Comparison of ENCODE assay signal across 9 cellular contexts in genomic region chr4:10104991-10105276, GRCh38. TPM values are rescaled to one million over a fixed set of nuclear protein-coding genes. Genes with fewer than 3 reads are reported as not detected.
DNase-seq lines count a peak whose midpoint lies in the region; ATAC-seq and TF ChIP-seq lines count a peak whose summit lies in the region.
"Had no signal": no experiment of that assay in that cellular context is flagged by ENCODE, and none has a peak within 500 bp of the region (broad histone marks: within the 10 kb centered on the region; RNA-seq: fewer than 3 reads in every experiment).

No MANE protein-coding gene starts in this region.

- H2BK120ac ChIP-seq in H9 (ENCODE audit: low read depth, low read length, poor library complexity, severe bottlenecking), result no peak overlapping the region

- H3K4me3 Mint-ChIP-seq in H9, result no peak overlapping the region
- H3K4me3 Mint-ChIP-seq in activated CD8-positive, alpha-beta T cell treated with anti-CD3 and anti-CD28 coated beads, Interleukin-2, amount 10 ng/mL, durations not matched to agents 7 days and 5 days, result peak overlapping the region; percentile 15

- no peak for TF ChIP-seq CTCF in H9 (conservative IDR thresholded peaks at IDR 0.05)
- no peak for TF ChIP-seq CTCF in spleen (IDR thresholded peaks at IDR 0.05 in 8 of 11, conservative IDR thresholded peaks at IDR 0.05 in 3 of 11)

- H3K23ac ChIP-seq in H9 (ENCODE audit: insufficient read length, low read depth, low read length), result no peak overlapping the region

- no peak overlapping the region for H3K4ac ChIP-seq in H9 (ENCODE audit: low read depth, low read length)

- H3K79me2 ChIP-seq in H9 (ENCODE audit: insufficient read depth, low read length), result peaks cover 68% of the 10 kb centered on the region

- DNase-seq in H9, result no peak
- no peak for DNase-seq in activated CD8-positive, alpha-beta T cell treated with anti-CD3 and anti-CD28 coated beads, Interleukin-2, amount 10 ng/mL, durations not matched to agents 7 days and 5 days
- peak in 1 of 3 donors; percentile 18 for DNase-seq in right cardiac atrium
- no peak for DNase-seq in spleen
- no peak for DNase-seq in NCI-H526 treated with DMSO at 0.1 percent for 48 hours (lab: John Stamatoyannopoulos, UW)
- DNase-seq in HEK293T (ENCODE audit: extremely low spot score), result no peak
- no peak for DNase-seq in NCI-H524 treated with DMSO at 0.1 percent for 48 hours (lab: John Stamatoyannopoulos, UW)
- DNase-seq: retina had no signal

- no peak overlapping the region for H2BK5ac ChIP-seq in H9 (ENCODE audit: insufficient read length, low read length)

- H3K56ac ChIP-seq in H9 (ENCODE audit: insufficient read length, low read depth, low read length), result no peak overlapping the region

- H3K79me1 ChIP-seq in H9 (ENCODE audit: insufficient read depth, low read depth, low read length, poor library complexity, severe bottlenecking), result peaks cover 7% of the 10 kb centered on the region

- H3K9me3 Mint-ChIP-seq in H9, result no peaks in the 10 kb centered on the region; a peak in 1 of 5 replicates
- no peaks in the 10 kb centered on the region for H3K9me3 Mint-ChIP-seq in activated CD8-positive, alpha-beta T cell treated with anti-CD3 and anti-CD28 coated beads, Interleukin-2, amount 10 ng/mL, durations not matched to agents 7 days and 5 days (ENCODE audit: insufficient read depth)

- H4K20me1 ChIP-seq in H9 (ENCODE audit: control insufficient read depth, insufficient read depth, insufficient read length), result no peaks in the 10 kb centered on the region

- POLR2A ChIA-PET in activated CD8-positive, alpha-beta T cell treated with anti-CD3 and anti-CD28 coated beads, Interleukin-2, amount 10 ng/mL, durations not matched to agents 7 days and 5 days (lab: Charles Lee), result interaction anchor here (1.4 to 6.3 kb wide), 2 partner anchors 9 to 13 kb away, joined by 6 to 50 read pairs; partner anchors contain the start of gene WDR1
- POLR2A ChIA-PET in HEK293T (lab: Yijun Ruan, JAX), result interaction anchor here (1.0 kb wide), 1 partner anchor 12 kb away, joined by 3 read pairs; the partner anchor contains the start of gene WDR1

- no peaks in the 10 kb centered on the region for H3K27me3 ChIP-seq in H9 (ENCODE audit: insufficient read depth, low read length)
- H3K27me3 ChIP-seq in right cardiac atrium (ENCODE audit: control insufficient read depth, insufficient read depth), result no peaks in the 10 kb centered on the region
- H3K27me3 ChIP-seq in spleen (replicated peaks in 1 of 7), result no peaks in the 10 kb centered on the region

- peaks cover 51 to 71% (median 63%) of the 10 kb centered on the region in 3 experiments for H3K36me3 Mint-ChIP-seq in H9 (ENCODE audit: insufficient read depth in 1 of 3, low read depth in 3 of 3)
- H3K36me3 Mint-ChIP-seq in activated CD8-positive, alpha-beta T cell treated with anti-CD3 and anti-CD28 coated beads, Interleukin-2, amount 10 ng/mL, durations not matched to agents 7 days and 5 days (ENCODE audit: low read depth), result peaks cover 92% of the 10 kb centered on the region

- no peak overlapping the region for H2AFZ ChIP-seq in H9 (ENCODE audit: low read length)

- no peak overlapping the region for H4K8ac ChIP-seq in H9 (replicated peaks; ENCODE audit: insufficient read length, low read depth, low read length)

- no peaks in the 10 kb centered on the region for H3K23me2 ChIP-seq in H9 (ENCODE audit: insufficient read length, low read depth, low read length, poor library complexity, severe bottlenecking)

- CTCF ChIA-PET in activated CD8-positive, alpha-beta T cell treated with anti-CD3 and anti-CD28 coated beads, Interleukin-2, amount 10 ng/mL, durations not matched to agents 7 days and 5 days (lab: Charles Lee), result interaction anchor here (1.4 kb wide), 1 partner anchor 9 kb away, joined by 3 read pairs; no protein-coding TSS in a partner anchor
- CTCF ChIA-PET in HEK293T (lab: Yijun Ruan, JAX), result no interaction called here

- H2BK20ac ChIP-seq in H9 (ENCODE audit: low read depth, low read length, poor library complexity, severe bottlenecking), result no peak overlapping the region

- H3K27me3 Mint-ChIP-seq in H9 (ENCODE audit: low read depth), result no peaks in the 10 kb centered on the region; the same call in 1 of the 2 replicates
- H3K27me3 Mint-ChIP-seq in activated CD8-positive, alpha-beta T cell treated with anti-CD3 and anti-CD28 coated beads, Interleukin-2, amount 10 ng/mL, durations not matched to agents 7 days and 5 days (ENCODE audit: low read depth), result no peaks in the 10 kb centered on the region

- H3K27ac Mint-ChIP-seq in H9, result peak overlapping the region; percentile 11 to 58 (median 46); a peak in 5 of 7 replicates
- H3K27ac Mint-ChIP-seq in activated CD8-positive, alpha-beta T cell treated with anti-CD3 and anti-CD28 coated beads, Interleukin-2, amount 10 ng/mL, durations not matched to agents 7 days and 5 days, result peak overlapping the region; percentile 70

- intact Hi-C loops in right cardiac atrium (cut with DNase I) (no loop called here), spleen (cut with DNase I; ENCODE audit: low total_unique reads) (no loop called here)

- no peak overlapping the region for H3T11ph ChIP-seq in H9 (ENCODE audit: low read length)

- H3K9ac ChIP-seq in H9 (ENCODE audit: extremely low read depth, insufficient read length, low read length), result no peak overlapping the region

- no peak overlapping the region for H2AK5ac ChIP-seq in H9 (ENCODE audit: insufficient read length, low read length)

- TF ChIP-seq POLR2A in spleen (IDR thresholded peaks at IDR 0.05), result no peak

- no peak overlapping the region for H2BK15ac ChIP-seq in H9 (ENCODE audit: low read depth, low read length)

- peaks cover 0 to 100% (median 64%) of the 10 kb centered on the region in 6 donors for H3K36me3 ChIP-seq in spleen

- H3K18ac ChIP-seq in H9 (ENCODE audit: insufficient read length, low read depth, low read length), result no peak overlapping the region

- H3K14ac ChIP-seq in H9 (ENCODE audit: insufficient read depth, low read length), result no peak overlapping the region

- H3K4me3 ChIP-seq in right cardiac atrium (ENCODE audit: low read length), result no peak overlapping the region
- no peak overlapping the region for H3K4me3 ChIP-seq in spleen

- peaks cover 7% of the 10 kb centered on the region; the same call in 1 of the 2 replicates for H3K4me1 ChIP-seq in H9 (ENCODE audit: insufficient read depth, low read length)
- peaks cover 53% of the 10 kb centered on the region for H3K4me1 ChIP-seq in right cardiac atrium (ENCODE audit: control insufficient read depth, insufficient read depth, low read length)
- peaks cover 45 to 100% (median 91%) of the 10 kb centered on the region in 6 donors for H3K4me1 ChIP-seq in spleen

- H3K4me2 ChIP-seq in H9 (ENCODE audit: insufficient read depth, insufficient read length, low read length), result no peak overlapping the region

- no peak overlapping the region for H4K5ac ChIP-seq in H9 (ENCODE audit: insufficient read length, low read depth, low read length)

- ATAC-seq in activated CD8-positive, alpha-beta T cell treated with anti-CD3 and anti-CD28 coated beads, Interleukin-2, amount 10 ng/mL, durations not matched to agents 7 days and 5 days, result no peak
- ATAC-seq in right cardiac atrium, result no peak

- no peak overlapping the region for H4K91ac ChIP-seq in H9 (ENCODE audit: insufficient read length, low read depth, low read length)

- no CpG with 5 or more reads among the region's 6 CpGs for WGBS in H9 (ENCODE audit: extremely low coverage, insufficient read length, low lambda C conversion rate)
- WGBS in right cardiac atrium, result 63% methylated on average over 6 of the region's 6 CpGs
- 69 to 87% (median 82%) methylated on average over 6 of the region's 6 CpGs for WGBS in spleen, 5 donors

- H3K27ac ChIP-seq in H9 (ENCODE audit: insufficient read length, low read depth, low read length), result no peak overlapping the region
- H3K27ac ChIP-seq in right cardiac atrium (ENCODE audit: low read length), result peak overlapping the region; percentile 39
- H3K27ac ChIP-seq in spleen, result peak overlapping the region in 5 of 8 donors; percentile 26 to 63 (median 32)
- H3K27ac ChIP-seq: VCaP had no signal

- H3K4me1 Mint-ChIP-seq in H9, result peaks cover 79 to 86% of the 10 kb centered on the region in 2 experiments
- H3K4me1 Mint-ChIP-seq in activated CD8-positive, alpha-beta T cell treated with anti-CD3 and anti-CD28 coated beads, Interleukin-2, amount 10 ng/mL, durations not matched to agents 7 days and 5 days (ENCODE audit: low read depth), result peaks cover 96% of the 10 kb centered on the region

- H3K9me3 ChIP-seq in H9 (ENCODE audit: control insufficient read depth, low read depth, low read length), result no peaks in the 10 kb centered on the region
- H3K9me3 ChIP-seq in right cardiac atrium (ENCODE audit: control insufficient read depth, low read length), result no peaks in the 10 kb centered on the region
- no peaks in the 10 kb centered on the region for H3K9me3 ChIP-seq in spleen

- H2BK12ac ChIP-seq in H9 (ENCODE audit: insufficient read length, low read depth, low read length), result no peak overlapping the region

TF ChIP-seq in HEK293T, 16 proteins besides CTCF, POLR2A, EP300 and RAD21 (continues in another document):
- TF ChIP-seq SUZ12 (IDR thresholded peaks at IDR 0.05) (no peak), ZNF384 (IDR thresholded peaks at IDR 0.05) (no peak), HDGF (IDR thresholded peaks at IDR 0.05; ENCODE audit: borderline replicate concordance) (no peak), FOXA1 (IDR thresholded peaks at IDR 0.05) (no peak), ARNT (IDR thresholded peaks at IDR 0.05) (no peak), TARDBP (IDR thresholded peaks at IDR 0.05) (no peak), L3MBTL2 (conservative IDR thresholded peaks at IDR 0.05) (no peak), NFRKB (IDR thresholded peaks at IDR 0.05) (no peak), ELF4 (IDR thresholded peaks at IDR 0.05) (no peak), LEF1 (IDR thresholded peaks at IDR 0.05; ENCODE audit: borderline replicate concordance) (no peak), SP1 (IDR thresholded peaks at IDR 0.05) (no peak), FOXK2 (IDR thresholded peaks at IDR 0.05) (no peak), FOXM1 (IDR thresholded peaks at IDR 0.05; ENCODE audit: borderline replicate concordance) (no peak)

RNA-seq across cellular contexts. Expression of gene WDR1, which starts 11.7 kb away (rescaled TPM):
- total RNA-seq in H9 (2021) (366 and 367 TPM in 2 replicates), right cardiac atrium (100 to 1,000 TPM; 181 to 280 (median 218) TPM), spleen (100 to 1,000 TPM; 124 to 377 (median 192) TPM)
- 100 to 1,000 TPM; 516 to 550 TPM for total RNA-seq in activated CD8-positive, alpha-beta T cell treated with anti-CD3 and anti-CD28 coated beads, Interleukin-2, amount 10 ng/mL, durations not matched to agents 7 days and 5 days
- polyA plus RNA-seq in right cardiac atrium (116 TPM), spleen (100 to 1,000 TPM in 1 of 3 donors, 10 to 100 TPM in 2; 56.6 to 105 (median 84.0) TPM)
